ENCODE assay signal across 12 cellular contexts in genomic region chr4:184309241-184310170, GRCh38.
DNase-seq lines count a peak whose midpoint lies in the region; ATAC-seq and TF ChIP-seq lines count a peak whose summit lies in the region.
"Had no signal": no experiment of that assay in that cellular context is flagged by ENCODE, and none has a peak within 500 bp of the region (broad histone marks: within the 10 kb centered on the region; RNA-seq: fewer than 3 reads in every experiment).

No MANE protein-coding gene starts in this region.

- H3K27me3 ChIP-seq in mammary epithelial cell (ENCODE audit: insufficient read depth, low read length) (no peaks in the 10 kb centered on the region), breast epithelium (no peaks in the 10 kb centered on the region)
- H3K27me3 ChIP-seq: brain microvascular endothelial cell, uterus had no signal

- H3K27ac Mint-ChIP-seq in naive B cell, result peak overlapping the region in 4 of 6 donors; percentile 9 to 73 (median 70)
- H3K27ac Mint-ChIP-seq: nephron had no signal

- dilution Hi-C loops in mammary epithelial cell (cut with HindIII; ENCODE audit: low sequenced_read_pairs), result loop anchor here (5.0 kb wide), 2 partner anchors 32 to 63 kb away; no protein-coding TSS in a partner anchor

- no peaks in the 10 kb centered on the region for H3K36me3 ChIP-seq in mammary epithelial cell (ENCODE audit: insufficient read depth, low read length)
- H3K36me3 ChIP-seq in breast epithelium, result no peaks in the 10 kb centered on the region
- H3K36me3 ChIP-seq: brain microvascular endothelial cell, uterus had no signal

- H3K9ac ChIP-seq in mammary epithelial cell (ENCODE audit: insufficient read depth, low read length), result no peak overlapping the region
- H3K9ac ChIP-seq: GM23248 had no signal

- H4K20me1 ChIP-seq in mammary epithelial cell (ENCODE audit: insufficient read depth, low read length), result no peaks in the 10 kb centered on the region

- TF ChIP-seq CTCF in mammary epithelial cell (conservative IDR thresholded peaks at IDR 0.05 in 1 of 2, IDR thresholded peaks at IDR 0.05 in 1 of 2; ENCODE audit: extremely low read depth in 1 of 2, insufficient read depth in 1 of 2, low read depth in 1 of 2, low read length in 2 of 2) (no peak), breast epithelium (IDR thresholded peaks at IDR 0.05) (no peak)

- in situ Hi-C loops in mammary epithelial cell (cut with MboI; ENCODE audit: low sequenced_read_pairs in 2 of 2), result no loop called here

- peaks cover 0 to 7% (median 2%) of the 10 kb centered on the region in 7 donors for H3K9me3 Mint-ChIP-seq in naive B cell
- H3K9me3 Mint-ChIP-seq: nephron had no signal

- ATAC-seq in naive B cell (ENCODE audit: low read depth in 2 of 2), result no peak
- ATAC-seq in GM21576 (IDR thresholded peaks at IDR 0.05; ENCODE audit: unreplicated experiment), result no peak
- no peak for ATAC-seq in GM21390 (IDR thresholded peaks at IDR 0.05; ENCODE audit: unreplicated experiment)
- ATAC-seq in left ventricle myocardium superior, result no peak

- H3K4me2 ChIP-seq in mammary epithelial cell (ENCODE audit: insufficient read depth, low read depth, low read length), result no peak overlapping the region

- H3K4me3 ChIP-seq in mammary epithelial cell (replicated peaks in 1 of 3; ENCODE audit: insufficient read depth in 1 of 3, low read depth in 2 of 3, low read length in 3 of 3) (no peak overlapping the region), breast epithelium (no peak overlapping the region)
- H3K4me3 ChIP-seq: GM23248, uterus had no signal

- H3K4me1 Mint-ChIP-seq in naive B cell, result peaks cover 45 to 54% (median 48%) of the 10 kb centered on the region in 3 donors
- H3K4me1 Mint-ChIP-seq: nephron had no signal

- no peak overlapping the region for H3K4me3 Mint-ChIP-seq in naive B cell
- H3K4me3 Mint-ChIP-seq: nephron had no signal

- peaks cover 0 to 4% of the 10 kb centered on the region in 2 donors for H3K36me3 Mint-ChIP-seq in naive B cell

- no TSS peak for BruUV-seq in mammary epithelial cell (replicated peaks; lab: Mats Ljungman, UMichigan)

- H3K27me3 Mint-ChIP-seq in naive B cell, result no peaks in the 10 kb centered on the region

- intact Hi-C loops in mammary epithelial cell (cut with micrococcal nuclease), result loop anchor here (1.0 kb wide), 1 partner anchor 91 kb away; no protein-coding TSS in a partner anchor
- intact Hi-C loops in breast epithelium (cut with DNase I; ENCODE audit: low total_unique reads), result no loop called here
- intact Hi-C loops in left ventricle myocardium superior (cut with micrococcal nuclease), result no loop called here

- peaks cover 5% of the 10 kb centered on the region for H3K4me1 ChIP-seq in mammary epithelial cell (ENCODE audit: insufficient read depth, low read length)
- H3K4me1 ChIP-seq in breast epithelium, result no peaks in the 10 kb centered on the region
- H3K4me1 ChIP-seq: uterus had no signal

- no peak for TF ChIP-seq POLR2A in breast epithelium (IDR thresholded peaks at IDR 0.05)

- WGBS in mammary epithelial cell (ENCODE audit: low coverage, missing lambda C conversion rate), result 67% methylated on average over 11 of the region's 11 CpGs

- H2AFZ ChIP-seq in mammary epithelial cell (ENCODE audit: low read depth, low read length), result peak overlapping the region; percentile 60
- H2AFZ ChIP-seq: GM23248 had no signal

- H3K9me3 ChIP-seq in mammary epithelial cell (replicated peaks; ENCODE audit: insufficient read depth, low read length) (no peaks in the 10 kb centered on the region), breast epithelium (no peaks in the 10 kb centered on the region)
- H3K9me3 ChIP-seq: uterus had no signal

- no peaks in the 10 kb centered on the region for H3K79me2 ChIP-seq in mammary epithelial cell (ENCODE audit: insufficient read depth, low read length)

- no peak overlapping the region for H3K27ac ChIP-seq in mammary epithelial cell (ENCODE audit: insufficient read depth, low read depth, low read length)
- no peak overlapping the region for H3K27ac ChIP-seq in breast epithelium
- H3K27ac ChIP-seq: brain microvascular endothelial cell, GM23248, uterus had no signal

- DNase-seq in mammary epithelial cell (peak; percentile 29), breast epithelium (ENCODE audit: low spot score in 2 of 2) (no peak), naive B cell (no peak), NCI-H2227 (lab: John Stamatoyannopoulos, UW; ENCODE audit: unreplicated experiment) (no peak), left ventricle myocardium superior (no peak)
- peak; percentile 61 to 70 for DNase-seq in activated T-cell treated with anti-CD3 and anti-CD28 coated beads, Interleukin-2, amount 50 U/mL, for 48 hours
- DNase-seq: brain microvascular endothelial cell, GM23248, uterus had no signal

- CTCF ChIA-PET in mammary epithelial cell (lab: Charles Lee; ENCODE audit: low non-redundant PET), result no interaction called here

Comparison
In these comparisons a context has a peak if more than half of its experiments do, and no peak if none do; other contexts are left out.
1. DNase-seq: peak in mammary epithelial cell (single experiment) and activated T-cell treated with anti-CD3 and anti-CD28 coated beads, Interleukin-2, amount 50 U/mL, for 48 hours (2 of 2); none in breast epithelium (0 of 2), naive B cell (single experiment), NCI-H2227 (single experiment) and left ventricle myocardium superior (single experiment).